ENCODE assay signal across 29 cellular contexts in the genomic region with DNA sequence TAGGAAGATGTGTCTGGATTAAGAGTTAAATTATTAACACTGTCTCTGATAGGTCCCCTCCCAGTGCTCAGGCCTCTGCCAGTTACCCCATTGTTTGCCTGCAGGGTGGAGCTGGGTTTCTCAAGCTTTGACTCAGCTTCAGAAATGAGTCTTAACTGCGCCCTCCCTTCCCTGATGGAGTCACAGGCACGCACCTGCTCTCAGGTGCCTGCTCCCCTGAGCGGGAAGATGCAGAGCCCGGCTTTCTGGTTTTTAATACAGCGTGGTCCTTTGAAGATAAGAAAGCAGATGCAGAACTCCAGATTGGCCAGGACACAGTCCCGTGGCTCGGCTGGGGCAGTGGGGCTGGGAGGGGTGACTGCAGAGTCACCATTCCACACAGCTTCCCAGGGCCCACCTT. TPM values are rescaled to one million over a fixed set of nuclear protein-coding genes. Genes with fewer than 3 reads are reported as not detected.
DNase-seq lines count a peak whose midpoint lies in the region; ATAC-seq and TF ChIP-seq lines count a peak whose summit lies in the region.
"Had no signal": no experiment of that assay in that cellular context is flagged by ENCODE, and none has a peak within 500 bp of the region (broad histone marks: within the 10 kb centered on the region; RNA-seq: fewer than 3 reads in every experiment).

No MANE protein-coding gene starts in this region.

- H4K20me1 ChIP-seq in OCI-LY3 (ENCODE audit: insufficient read depth, low read length) = no peaks in the 10 kb centered on the region

- no peak overlapping the region for H2AFZ ChIP-seq in OCI-LY3 (ENCODE audit: low read depth, low read length)

- H3K36me3 Mint-ChIP-seq in activated CD4-positive, alpha-beta T cell treated with anti-CD3 and anti-CD28 coated beads for 36 hours (ENCODE audit: low read depth) = no peaks in the 10 kb centered on the region
- H3K36me3 Mint-ChIP-seq in activated CD8-positive, alpha-beta memory T cell treated with anti-CD3 and anti-CD28 coated beads, Interleukin-2, amount 10 ng/mL, durations not matched to agents 7 days and 5 days = no peaks in the 10 kb centered on the region
- H3K36me3 Mint-ChIP-seq: activated naive CD8-positive, alpha-beta T cell treated with anti-CD3 and anti-CD28 coated beads, Interleukin-2, amount 10 ng/mL, durations not matched to agents 7 days and 5 days; WTC11 had no signal

- H3K27ac ChIP-seq in OCI-LY3 (ENCODE audit: low read length) (peak overlapping the region; percentile 69), esophagus (ENCODE audit: low read depth in 2 of 2, low read length in 1 of 2) (peak overlapping the region; percentile 82 to 96), vagina (no peak overlapping the region)
- H3K27ac ChIP-seq: heart right ventricle, right lobe of liver, tibial nerve had no signal

- peaks cover 49% of the 10 kb centered on the region for H3K4me1 ChIP-seq in OCI-LY3 (ENCODE audit: low read length)
- H3K4me1 ChIP-seq in esophagus (ENCODE audit: control insufficient read depth in 2 of 2, insufficient read depth in 2 of 2, low read length in 1 of 2) = peaks cover 1 to 10% of the 10 kb centered on the region in 2 donors
- H3K4me1 ChIP-seq in vagina = no peaks in the 10 kb centered on the region
- H3K4me1 ChIP-seq: heart right ventricle, right lobe of liver, tibial nerve had no signal

- CTCF ChIA-PET in activated CD4-positive, alpha-beta T cell treated with anti-CD3 and anti-CD28 coated beads for 36 hours (lab: Charles Lee) = interaction anchor here (0.7 kb wide), 1 partner anchor 470 kb away, joined by 3 read pairs; no protein-coding TSS in a partner anchor
- CTCF ChIA-PET in activated CD8-positive, alpha-beta memory T cell treated with anti-CD3 and anti-CD28 coated beads, Interleukin-2, amount 10 ng/mL, durations not matched to agents 7 days and 5 days (lab: Charles Lee) = no interaction called here

- no peaks in the 10 kb centered on the region for H3K9me3 Mint-ChIP-seq in activated CD4-positive, alpha-beta T cell treated with anti-CD3 and anti-CD28 coated beads for 36 hours (ENCODE audit: low read depth)
- H3K9me3 Mint-ChIP-seq in activated CD8-positive, alpha-beta memory T cell treated with anti-CD3 and anti-CD28 coated beads, Interleukin-2, amount 10 ng/mL, durations not matched to agents 7 days and 5 days (ENCODE audit: low read depth) = no peaks in the 10 kb centered on the region
- H3K9me3 Mint-ChIP-seq: activated naive CD8-positive, alpha-beta T cell treated with anti-CD3 and anti-CD28 coated beads, Interleukin-2, amount 10 ng/mL, durations not matched to agents 7 days and 5 days; CD4-positive, alpha-beta T cell; central memory CD8-positive, alpha-beta T cell; stimulated activated naive CD8-positive, alpha-beta T cell treated with anti-CD3 and anti-CD28 coated beads, Interleukin-15, Interleukin-2, amounts not matched to agents 100 ng/mL and 50 ng/mL, for 24 hours had no signal

- no peak overlapping the region for H3K4me3 Mint-ChIP-seq in activated CD4-positive, alpha-beta T cell treated with anti-CD3 and anti-CD28 coated beads for 36 hours
- no peak overlapping the region for H3K4me3 Mint-ChIP-seq in activated CD8-positive, alpha-beta memory T cell treated with anti-CD3 and anti-CD28 coated beads, Interleukin-2, amount 10 ng/mL, durations not matched to agents 7 days and 5 days
- H3K4me3 Mint-ChIP-seq: activated naive CD8-positive, alpha-beta T cell treated with anti-CD3 and anti-CD28 coated beads, Interleukin-2, amount 10 ng/mL, durations not matched to agents 7 days and 5 days; CD4-positive, alpha-beta T cell; central memory CD8-positive, alpha-beta T cell; stimulated activated naive CD8-positive, alpha-beta T cell treated with anti-CD3 and anti-CD28 coated beads, Interleukin-15, Interleukin-2, amounts not matched to agents 100 ng/mL and 50 ng/mL, for 24 hours; WTC11 had no signal

- no peak for TF ChIP-seq POLR2A in vagina (IDR thresholded peaks at IDR 0.05)

- peak; percentile 74 for ATAC-seq in activated CD4-positive, alpha-beta T cell treated with anti-CD3 and anti-CD28 coated beads for 36 hours
- ATAC-seq in activated CD8-positive, alpha-beta memory T cell treated with anti-CD3 and anti-CD28 coated beads, Interleukin-2, amount 10 ng/mL, durations not matched to agents 7 days and 5 days = no peak
- no peak for ATAC-seq in GM19324 (IDR thresholded peaks at IDR 0.05; ENCODE audit: low FRiP score, unreplicated experiment)
- ATAC-seq: heart right ventricle, right lobe of liver, WTC11 had no signal

- no peaks in the 10 kb centered on the region for H3K9me3 ChIP-seq in OCI-LY3 (ENCODE audit: insufficient read depth, low read length)
- peaks cover 0 to 2% of the 10 kb centered on the region in 2 donors for H3K9me3 ChIP-seq in esophagus (ENCODE audit: control insufficient read depth in 2 of 2, insufficient read depth in 1 of 2, low read depth in 1 of 2, low read length in 1 of 2)
- H3K9me3 ChIP-seq in vagina = no peaks in the 10 kb centered on the region
- H3K9me3 ChIP-seq: heart right ventricle, right lobe of liver, tibial nerve had no signal

- H3K4me3 ChIP-seq in OCI-LY3 (ENCODE audit: low read length) (peak overlapping the region; percentile 56), esophagus (ENCODE audit: low read depth in 1 of 2, low read length in 2 of 2) (no peak overlapping the region), vagina (no peak overlapping the region)
- H3K4me3 ChIP-seq: heart right ventricle, right lobe of liver, tibial nerve had no signal

- intact Hi-C loops in activated CD4-positive, alpha-beta T cell treated with anti-CD3 and anti-CD28 coated beads for 36 hours (cut with DNase I, micrococcal nuclease) = no loop called here
- intact Hi-C loops in vagina (cut with DNase I) = no loop called here

- H3K36me3 ChIP-seq in OCI-LY3 (replicated peaks; ENCODE audit: low read depth, low read length) (no peaks in the 10 kb centered on the region), esophagus (ENCODE audit: control insufficient read depth in 2 of 2, insufficient read depth in 2 of 2, low read length in 1 of 2) (no peaks in the 10 kb centered on the region), vagina (no peaks in the 10 kb centered on the region)
- H3K36me3 ChIP-seq: heart right ventricle, right lobe of liver, tibial nerve had no signal

- H3K27me3 Mint-ChIP-seq in activated CD4-positive, alpha-beta T cell treated with anti-CD3 and anti-CD28 coated beads for 36 hours = peaks cover 14% of the 10 kb centered on the region
- H3K27me3 Mint-ChIP-seq in activated CD8-positive, alpha-beta memory T cell treated with anti-CD3 and anti-CD28 coated beads, Interleukin-2, amount 10 ng/mL, durations not matched to agents 7 days and 5 days = peaks cover 13% of the 10 kb centered on the region

- POLR2A ChIA-PET in activated CD4-positive, alpha-beta T cell treated with anti-CD3 and anti-CD28 coated beads for 36 hours (lab: Charles Lee) = no interaction called here

- peaks cover 31% of the 10 kb centered on the region for H3K27me3 ChIP-seq in OCI-LY3 (ENCODE audit: low read depth, low read length)
- H3K27me3 ChIP-seq in esophagus (ENCODE audit: control insufficient read depth in 1 of 2, insufficient read depth in 2 of 2, low read length in 2 of 2) = no peaks in the 10 kb centered on the region
- H3K27me3 ChIP-seq in vagina = no peaks in the 10 kb centered on the region
- H3K27me3 ChIP-seq: right lobe of liver, tibial nerve had no signal

- H3K4me2 ChIP-seq in OCI-LY3 (ENCODE audit: low read length) = peak overlapping the region; percentile 71

- no peaks in the 10 kb centered on the region for H3K79me2 ChIP-seq in OCI-LY3 (ENCODE audit: low read length)

- peak overlapping the region; percentile 24; the same call in 1 of the 2 replicates for H3K9ac ChIP-seq in OCI-LY3 (ENCODE audit: low read length)

- H3K27ac Mint-ChIP-seq in activated CD4-positive, alpha-beta T cell treated with anti-CD3 and anti-CD28 coated beads for 36 hours = no peak overlapping the region
- H3K27ac Mint-ChIP-seq in activated CD8-positive, alpha-beta memory T cell treated with anti-CD3 and anti-CD28 coated beads, Interleukin-2, amount 10 ng/mL, durations not matched to agents 7 days and 5 days = no peak overlapping the region
- H3K27ac Mint-ChIP-seq: activated naive CD8-positive, alpha-beta T cell treated with anti-CD3 and anti-CD28 coated beads, Interleukin-2, amount 10 ng/mL, durations not matched to agents 7 days and 5 days; CD4-positive, alpha-beta T cell; stimulated activated naive CD8-positive, alpha-beta T cell treated with anti-CD3 and anti-CD28 coated beads, Interleukin-15, Interleukin-2, amounts not matched to agents 100 ng/mL and 50 ng/mL, for 24 hours; WTC11 had no signal

- TF ChIP-seq CTCF in OCI-LY3 (IDR thresholded peaks at IDR 0.05; ENCODE audit: low read depth, low read length) (no peak), vagina (IDR thresholded peaks at IDR 0.05) (no peak)

- 34 to 41% methylated on average over 7 of the region's 7 CpGs for WGBS in esophagus, 2 donors

- peaks cover 5% of the 10 kb centered on the region for H3K4me1 Mint-ChIP-seq in activated CD4-positive, alpha-beta T cell treated with anti-CD3 and anti-CD28 coated beads for 36 hours
- peaks cover 7% of the 10 kb centered on the region for H3K4me1 Mint-ChIP-seq in activated CD8-positive, alpha-beta memory T cell treated with anti-CD3 and anti-CD28 coated beads, Interleukin-2, amount 10 ng/mL, durations not matched to agents 7 days and 5 days
- H3K4me1 Mint-ChIP-seq: activated naive CD8-positive, alpha-beta T cell treated with anti-CD3 and anti-CD28 coated beads, Interleukin-2, amount 10 ng/mL, durations not matched to agents 7 days and 5 days; central memory CD8-positive, alpha-beta T cell; WTC11 had no signal

- DNase-seq in activated CD4-positive, alpha-beta T cell treated with anti-CD3 and anti-CD28 coated beads for 36 hours = peak; percentile 24
- no peak for DNase-seq in activated CD4-positive, alpha-beta T cell treated with anti-CD3 and anti-CD28 coated beads, Interleukin-2, amount 50 U/mL, for 4 hours
- peak; percentile 69 to 77 for DNase-seq in vagina (ENCODE audit: extremely low spot score in 2 of 2)
- no peak for DNase-seq in activated CD8-positive, alpha-beta memory T cell treated with anti-CD3 and anti-CD28 coated beads, Interleukin-2, amount 10 ng/mL, durations not matched to agents 7 days and 5 days
- no peak for DNase-seq in stimulated activated CD4-positive, alpha-beta T cell treated with anti-CD3 and anti-CD28 coated beads, Interleukin-4, amount 100 ng/mL, for 4 hours
- DNase-seq: 8988T; activated CD4-positive, alpha-beta T cell treated with anti-CD3 and anti-CD28 coated beads, Interleukin-2, amount 50 U/mL, for 48 hours; activated effector memory CD4-positive, alpha-beta T cell treated with anti-CD3 and anti-CD28 coated beads, Interleukin-2, amount 50 U/mL, for 16 hours; activated naive CD8-positive, alpha-beta T cell treated with anti-CD3 and anti-CD28 coated beads, Interleukin-2, amount 10 ng/mL, durations not matched to agents 7 days and 5 days; CD4-positive, alpha-beta T cell; dermis blood vessel endothelial cell; HCEC 1CT; heart right ventricle; KG1; MV-4-11; NCI-H82; right lobe of liver; SIG-M5; SW 1271 had no signal

RNA-seq across cellular contexts. Expression of gene SPRR4, which starts 3.2 kb away (rescaled TPM):
- total RNA-seq in activated CD4-positive, alpha-beta T cell treated with anti-CD3 and anti-CD28 coated beads for 36 hours = not detected
- polyA plus RNA-seq in esophagus = under 1 TPM in 1 of 2 donors, not detected in 1; 0.48 TPM
- not detected for total RNA-seq in vagina
- not detected for total RNA-seq in activated CD8-positive, alpha-beta memory T cell treated with anti-CD3 and anti-CD28 coated beads, Interleukin-2, amount 10 ng/mL, durations not matched to agents 7 days and 5 days
- total RNA-seq: activated naive CD8-positive, alpha-beta T cell treated with anti-CD3 and anti-CD28 coated beads, Interleukin-2, amount 10 ng/mL, durations not matched to agents 7 days and 5 days; astrocyte; CD4-positive, alpha-beta T cell; dermis blood vessel endothelial cell; heart right ventricle; HT1080; posterior vena cava; right lobe of liver; tibial nerve; WTC11 had no signal
- polyA plus RNA-seq: heart right ventricle had no signal

RNA-seq across cellular contexts. Expression of gene SPRR1A, which starts 16.7 kb away (rescaled TPM):
- total RNA-seq in activated CD4-positive, alpha-beta T cell treated with anti-CD3 and anti-CD28 coated beads for 36 hours = not detected
- 1,000 to 10,000 TPM; 3,249 to 3,812 TPM for polyA plus RNA-seq in esophagus
- total RNA-seq in vagina = 109 TPM
- total RNA-seq in activated CD8-positive, alpha-beta memory T cell treated with anti-CD3 and anti-CD28 coated beads, Interleukin-2, amount 10 ng/mL, durations not matched to agents 7 days and 5 days = not detected
- total RNA-seq: activated naive CD8-positive, alpha-beta T cell treated with anti-CD3 and anti-CD28 coated beads, Interleukin-2, amount 10 ng/mL, durations not matched to agents 7 days and 5 days; astrocyte; CD4-positive, alpha-beta T cell; dermis blood vessel endothelial cell; heart right ventricle; HT1080; posterior vena cava; right lobe of liver; tibial nerve; WTC11 had no signal
- polyA plus RNA-seq: heart right ventricle had no signal

RNA-seq across cellular contexts. Expression of gene SPRR5, which starts 20.2 kb away (rescaled TPM):
- total RNA-seq in activated CD4-positive, alpha-beta T cell treated with anti-CD3 and anti-CD28 coated beads for 36 hours = not detected
- polyA plus RNA-seq in esophagus = 1 to 10 TPM; 1.1 to 4.2 TPM
- total RNA-seq in vagina = not detected
- not detected for total RNA-seq in activated CD8-positive, alpha-beta memory T cell treated with anti-CD3 and anti-CD28 coated beads, Interleukin-2, amount 10 ng/mL, durations not matched to agents 7 days and 5 days
- total RNA-seq: activated naive CD8-positive, alpha-beta T cell treated with anti-CD3 and anti-CD28 coated beads, Interleukin-2, amount 10 ng/mL, durations not matched to agents 7 days and 5 days; astrocyte; CD4-positive, alpha-beta T cell; dermis blood vessel endothelial cell; heart right ventricle; HT1080; posterior vena cava; right lobe of liver; tibial nerve; WTC11 had no signal
- polyA plus RNA-seq: heart right ventricle had no signal

RNA-seq across cellular contexts. Expression of gene SPRR3, which starts 34.3 kb away (rescaled TPM):
- total RNA-seq in activated CD4-positive, alpha-beta T cell treated with anti-CD3 and anti-CD28 coated beads for 36 hours = not detected
- polyA plus RNA-seq in esophagus = over 10,000 TPM; 18,496 to 19,645 TPM
- 1,163 TPM for total RNA-seq in vagina
- not detected for total RNA-seq in activated CD8-positive, alpha-beta memory T cell treated with anti-CD3 and anti-CD28 coated beads, Interleukin-2, amount 10 ng/mL, durations not matched to agents 7 days and 5 days
- total RNA-seq: activated naive CD8-positive, alpha-beta T cell treated with anti-CD3 and anti-CD28 coated beads, Interleukin-2, amount 10 ng/mL, durations not matched to agents 7 days and 5 days; CD4-positive, alpha-beta T cell; dermis blood vessel endothelial cell; heart right ventricle; HT1080; posterior vena cava; tibial nerve; WTC11 had no signal

RNA-seq across cellular contexts. Expression of gene IVL, which starts 58.9 kb away (rescaled TPM):
- total RNA-seq in activated CD4-positive, alpha-beta T cell treated with anti-CD3 and anti-CD28 coated beads for 36 hours = under 1 TPM in 1 of 2 experiments, not detected in 1; 0.07 TPM
- 100 to 1,000 TPM; 161 to 344 TPM for polyA plus RNA-seq in esophagus
- 169 TPM for total RNA-seq in vagina
- total RNA-seq in activated CD8-positive, alpha-beta memory T cell treated with anti-CD3 and anti-CD28 coated beads, Interleukin-2, amount 10 ng/mL, durations not matched to agents 7 days and 5 days = not detected
- total RNA-seq: activated naive CD8-positive, alpha-beta T cell treated with anti-CD3 and anti-CD28 coated beads, Interleukin-2, amount 10 ng/mL, durations not matched to agents 7 days and 5 days; CD4-positive, alpha-beta T cell; dermis blood vessel endothelial cell; heart right ventricle; posterior vena cava; right lobe of liver; tibial nerve; WTC11 had no signal

Comparison
In these comparisons a context has a peak if more than half of its experiments do, and no peak if none do; other contexts are left out.
1. DNase-seq: peak in activated CD4-positive, alpha-beta T cell treated with anti-CD3 and anti-CD28 coated beads for 36 hours (single experiment) and vagina (2 of 2); none in activated CD4-positive, alpha-beta T cell treated with anti-CD3 and anti-CD28 coated beads, Interleukin-2, amount 50 U/mL, for 4 hours (0 of 2), activated CD8-positive, alpha-beta memory T cell treated with anti-CD3 and anti-CD28 coated beads, Interleukin-2, amount 10 ng/mL, durations not matched to agents 7 days and 5 days (single experiment) and stimulated activated CD4-positive, alpha-beta T cell treated with anti-CD3 and anti-CD28 coated beads, Interleukin-4, amount 100 ng/mL, for 4 hours (0 of 2).
2. RNA of gene SPRR1A, which starts 16.7 kb away (total RNA-seq): 109 TPM in vagina (single experiment); not detected in activated CD4-positive, alpha-beta T cell treated with anti-CD3 and anti-CD28 coated beads for 36 hours and not detected in activated CD8-positive, alpha-beta memory T cell treated with anti-CD3 and anti-CD28 coated beads, Interleukin-2, amount 10 ng/mL, durations not matched to agents 7 days and 5 days; every median in the first group is over 100 times any median in the second.